1 cellular context compared by ENCODE assay signal in genomic region chr1:144523661-144524407, GRCh38.
TF ChIP-seq lines count a peak whose summit lies in the region.
"Not testable (repeated sequence)": the region's sequence is repeated elsewhere in the genome, so short reads cannot be mapped to it uniquely, and the experiment has no call there.

No MANE protein-coding gene starts in this region.

TF ChIP-seq in HepG2, 621 proteins besides CTCF, POLR2A, EP300 and RAD21 (continued from another document):
- TF ChIP-seq, protein P1, sequence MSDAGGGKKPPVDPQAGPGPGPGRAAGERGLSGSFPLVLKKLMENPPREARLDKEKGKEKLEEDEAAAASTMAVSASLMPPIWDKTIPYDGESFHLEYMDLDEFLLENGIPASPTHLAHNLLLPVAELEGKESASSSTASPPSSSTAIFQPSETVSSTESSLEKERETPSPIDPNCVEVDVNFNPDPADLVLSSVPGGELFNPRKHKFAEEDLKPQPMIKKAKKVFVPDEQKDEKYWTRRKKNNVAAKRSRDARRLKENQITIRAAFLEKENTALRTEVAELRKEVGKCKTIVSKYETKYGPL (CRISPR knock-in tag; IDR thresholded peaks at IDR 0.05): 0 out of 2 replicates have a peak, but pooled peaks have one; percentile 22
- TF ChIP-seq MED8 (CRISPR knock-in tag; IDR thresholded peaks at IDR 0.05; ENCODE audit: insufficient replicate concordance): peak; percentile 42
- TF ChIP-seq NFYB (CRISPR knock-in tag; IDR thresholded peaks at IDR 0.05): 0 out of 2 replicates have a peak, but pooled peaks have one; percentile 14
- peak; percentile 3; the same call in 1 of the 2 replicates for TF ChIP-seq ATF7 (IDR thresholded peaks at IDR 0.05)
- TF ChIP-seq ATF7 (CRISPR knock-in tag; IDR thresholded peaks at IDR 0.05); GABPA (IDR thresholded peaks at IDR 0.05; ENCODE audit: low read depth, low read length); CREB1 (CRISPR knock-in tag; IDR thresholded peaks at IDR 0.05); CREM (CRISPR knock-in tag; IDR thresholded peaks at IDR 0.05): not testable (repeated sequence)
- TF ChIP-seq, protein P2, sequence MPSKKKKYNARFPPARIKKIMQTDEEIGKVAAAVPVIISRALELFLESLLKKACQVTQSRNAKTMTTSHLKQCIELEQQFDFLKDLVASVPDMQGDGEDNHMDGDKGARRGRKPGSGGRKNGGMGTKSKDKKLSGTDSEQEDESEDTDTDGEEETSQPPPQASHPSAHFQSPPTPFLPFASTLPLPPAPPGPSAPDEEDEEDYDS (CRISPR knock-in tag; IDR thresholded peaks at IDR 0.05): peak; percentile 66
- TF ChIP-seq SNAPC5 (CRISPR knock-in tag; IDR thresholded peaks at IDR 0.05; ENCODE audit: borderline replicate concordance): peak; percentile 99
- TF ChIP-seq ZNF7 (CRISPR knock-in tag; IDR thresholded peaks at IDR 0.05): 0 out of 2 replicates have a peak, but pooled peaks have one; percentile 12
- TF ChIP-seq SNAPC2 (CRISPR knock-in tag; IDR thresholded peaks at IDR 0.05): peak; percentile 99
- peak; percentile 65 for TF ChIP-seq GABPB1 (CRISPR knock-in tag; IDR thresholded peaks at IDR 0.05)
- peak; percentile 48; the same call in 1 of the 2 replicates for TF ChIP-seq GABPA (CRISPR knock-in tag; IDR thresholded peaks at IDR 0.05; ENCODE audit: low read depth)
- TF ChIP-seq CREB1 (IDR thresholded peaks at IDR 0.05): peak; percentile 55
- TF ChIP-seq GATA4 (IDR thresholded peaks at IDR 0.05; ENCODE audit: borderline replicate concordance, low read depth): 0 out of 2 replicates have a peak, but pooled peaks have one; percentile 65
- TF ChIP-seq CEBPG (CRISPR knock-in tag; IDR thresholded peaks at IDR 0.05): peak; percentile 48
- peak; percentile 18; the same call in 1 of the 2 replicates for TF ChIP-seq ZNF687 (CRISPR knock-in tag; IDR thresholded peaks at IDR 0.05)
- TF ChIP-seq CREM (IDR thresholded peaks at IDR 0.05): 0 out of 2 replicates have a peak, but pooled peaks have one; percentile 29
- TF ChIP-seq POLR2AphosphoS5 (IDR thresholded peaks at IDR 0.05; ENCODE audit: low read depth, low read length): peak; percentile 76; the same call in 1 of the 2 replicates
